ENCODE assay signal across 1 cellular context in genomic region chr4:117376700-117377099, GRCh38.
TF ChIP-seq lines count a peak whose summit lies in the region.

No MANE protein-coding gene starts in this region.

TF ChIP-seq in WTC11, 78 proteins besides CTCF, POLR2A, EP300 and RAD21 (continued from another document):
- TF ChIP-seq, protein P1, sequence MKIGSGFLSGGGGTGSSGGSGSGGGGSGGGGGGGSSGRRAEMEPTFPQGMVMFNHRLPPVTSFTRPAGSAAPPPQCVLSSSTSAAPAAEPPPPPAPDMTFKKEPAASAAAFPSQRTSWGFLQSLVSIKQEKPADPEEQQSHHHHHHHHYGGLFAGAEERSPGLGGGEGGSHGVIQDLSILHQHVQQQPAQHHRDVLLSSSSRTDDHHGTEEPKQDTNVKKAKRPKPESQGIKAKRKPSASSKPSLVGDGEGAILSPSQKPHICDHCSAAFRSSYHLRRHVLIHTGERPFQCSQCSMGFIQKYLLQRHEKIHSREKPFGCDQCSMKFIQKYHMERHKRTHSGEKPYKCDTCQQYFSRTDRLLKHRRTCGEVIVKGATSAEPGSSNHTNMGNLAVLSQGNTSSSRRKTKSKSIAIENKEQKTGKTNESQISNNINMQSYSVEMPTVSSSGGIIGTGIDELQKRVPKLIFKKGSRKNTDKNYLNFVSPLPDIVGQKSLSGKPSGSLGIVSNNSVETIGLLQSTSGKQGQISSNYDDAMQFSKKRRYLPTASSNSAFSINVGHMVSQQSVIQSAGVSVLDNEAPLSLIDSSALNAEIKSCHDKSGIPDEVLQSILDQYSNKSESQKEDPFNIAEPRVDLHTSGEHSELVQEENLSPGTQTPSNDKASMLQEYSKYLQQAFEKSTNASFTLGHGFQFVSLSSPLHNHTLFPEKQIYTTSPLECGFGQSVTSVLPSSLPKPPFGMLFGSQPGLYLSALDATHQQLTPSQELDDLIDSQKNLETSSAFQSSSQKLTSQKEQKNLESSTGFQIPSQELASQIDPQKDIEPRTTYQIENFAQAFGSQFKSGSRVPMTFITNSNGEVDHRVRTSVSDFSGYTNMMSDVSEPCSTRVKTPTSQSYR (CRISPR knock-in tag; IDR thresholded peaks at IDR 0.05): no peak
- TF ChIP-seq, protein P2, sequence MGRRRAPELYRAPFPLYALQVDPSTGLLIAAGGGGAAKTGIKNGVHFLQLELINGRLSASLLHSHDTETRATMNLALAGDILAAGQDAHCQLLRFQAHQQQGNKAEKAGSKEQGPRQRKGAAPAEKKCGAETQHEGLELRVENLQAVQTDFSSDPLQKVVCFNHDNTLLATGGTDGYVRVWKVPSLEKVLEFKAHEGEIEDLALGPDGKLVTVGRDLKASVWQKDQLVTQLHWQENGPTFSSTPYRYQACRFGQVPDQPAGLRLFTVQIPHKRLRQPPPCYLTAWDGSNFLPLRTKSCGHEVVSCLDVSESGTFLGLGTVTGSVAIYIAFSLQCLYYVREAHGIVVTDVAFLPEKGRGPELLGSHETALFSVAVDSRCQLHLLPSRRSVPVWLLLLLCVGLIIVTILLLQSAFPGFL (CRISPR knock-in tag; IDR thresholded peaks at IDR 0.05; ENCODE audit: borderline replicate concordance): no peak
- no peak for TF ChIP-seq SMAD3 (CRISPR knock-in tag; IDR thresholded peaks at IDR 0.05; ENCODE audit: borderline replicate concordance)
